Comparison of ENCODE assay signal across 13 cellular contexts in genomic region chr10:52965489-52965888, GRCh38.
DNase-seq lines count a peak whose midpoint lies in the region; ATAC-seq and TF ChIP-seq lines count a peak whose summit lies in the region.
"Had no signal": no experiment of that assay in that cellular context is flagged by ENCODE, and none has a peak within 500 bp of the region (broad histone marks: within the 10 kb centered on the region; RNA-seq: fewer than 3 reads in every experiment).

No MANE protein-coding gene starts in this region.

- POLR2A ChIA-PET in Caco-2 (lab: Charles Lee): no interaction called here
- POLR2A ChIA-PET in T-cell (lab: Charles Lee): no interaction called here

- H3K9me3 Mint-ChIP-seq in Caco-2 (ENCODE audit: unreplicated experiment) (peaks cover 20% of the 10 kb centered on the region), endodermal cell (peaks cover 8% of the 10 kb centered on the region), T-cell (peaks cover 3 to 7% (median 6%) of the 10 kb centered on the region in 3 donors)
- H3K9me3 Mint-ChIP-seq: activated naive CD4-positive, alpha-beta T cell treated with anti-CD3 and anti-CD28 coated beads, Interleukin-2, amount 50 U/mL, for 24 hours had no signal

- H3K27ac Mint-ChIP-seq in Caco-2 (ENCODE audit: unreplicated experiment) (peak overlapping the region; percentile 88), endodermal cell (no peak overlapping the region), T-cell (no peak overlapping the region)
- H3K27ac Mint-ChIP-seq: activated naive CD4-positive, alpha-beta T cell treated with anti-CD3 and anti-CD28 coated beads, Interleukin-2, amount 50 U/mL, for 24 hours had no signal

- H3K4me1 Mint-ChIP-seq in Caco-2 (ENCODE audit: low read depth, unreplicated experiment): peaks cover 58% of the 10 kb centered on the region
- peaks cover 25% of the 10 kb centered on the region for H3K4me1 Mint-ChIP-seq in endodermal cell
- no peaks in the 10 kb centered on the region for H3K4me1 Mint-ChIP-seq in T-cell
- H3K4me1 Mint-ChIP-seq: activated naive CD4-positive, alpha-beta T cell treated with anti-CD3 and anti-CD28 coated beads, Interleukin-2, amount 50 U/mL, for 24 hours had no signal

- peak; percentile 7 for ATAC-seq in GM21360 (IDR thresholded peaks at IDR 0.05; ENCODE audit: unreplicated experiment)
- ATAC-seq in HG03159 (IDR thresholded peaks at IDR 0.05; ENCODE audit: unreplicated experiment): peak; percentile 10
- no peak for ATAC-seq in T-cell (replicated peaks in 1 of 4)
- ATAC-seq: psoas muscle had no signal

- H3K27me3 ChIP-seq in Caco-2 (replicated peaks; ENCODE audit: control insufficient read depth, insufficient read depth, low read length): no peaks in the 10 kb centered on the region
- H3K27me3 ChIP-seq in endodermal cell (ENCODE audit: control insufficient read depth, insufficient read depth, low read length, poor library complexity, severe bottlenecking): no peaks in the 10 kb centered on the region
- H3K27me3 ChIP-seq: cardiac muscle cell had no signal

- peaks cover 70% of the 10 kb centered on the region for H3K4me1 ChIP-seq in Caco-2
- H3K4me1 ChIP-seq in endodermal cell (ENCODE audit: control insufficient read depth, insufficient read depth, low read length): peaks cover 12% of the 10 kb centered on the region
- H3K4me1 ChIP-seq: psoas muscle had no signal

- peak in 1 of 2 experiments; percentile 53 for DNase-seq in Caco-2
- no peak for DNase-seq in endodermal cell
- no peak for DNase-seq in T-cell
- no peak for DNase-seq in NCI-H1105 (lab: John Stamatoyannopoulos, UW)
- DNase-seq in activated CD8-positive, alpha-beta memory T cell treated with anti-CD3 and anti-CD28 coated beads for 24 hours: no peak
- no peak for DNase-seq in SIG-M5 (lab: John Stamatoyannopoulos, UW)
- DNase-seq: NK-92 treated with Interleukin-12 subunit alpha and Interleukin-12 subunit beta, amount 100 ng/mL, for 24 hours; psoas muscle had no signal

- TF ChIP-seq CTCF in Caco-2 (IDR thresholded peaks at IDR 0.05; ENCODE audit: insufficient read depth in 1 of 2, low read depth in 1 of 2, low read length in 1 of 2, severe bottlenecking in 1 of 2, unreplicated experiment in 1 of 2) (no peak), endodermal cell (conservative IDR thresholded peaks at IDR 0.05) (no peak)

- H3K9me3 ChIP-seq in Caco-2 (peaks cover 14% of the 10 kb centered on the region; the same call in 1 of the 2 replicates), endodermal cell (ENCODE audit: control insufficient read depth, low read length) (peaks cover 12% of the 10 kb centered on the region)
- H3K9me3 ChIP-seq: psoas muscle had no signal

- CTCF ChIA-PET in Caco-2 (lab: Charles Lee) (no interaction called here), T-cell (lab: Charles Lee) (no interaction called here)

- peak overlapping the region; percentile 10 for H3K27ac ChIP-seq in endodermal cell (ENCODE audit: low read depth, low read length)
- H3K27ac ChIP-seq: cardiac muscle cell, psoas muscle, SK-N-MC had no signal

- peak overlapping the region; percentile 44 for H3K4me3 Mint-ChIP-seq in Caco-2 (ENCODE audit: unreplicated experiment)
- no peak overlapping the region for H3K4me3 Mint-ChIP-seq in endodermal cell
- H3K4me3 Mint-ChIP-seq in T-cell: no peak overlapping the region
- H3K4me3 Mint-ChIP-seq: activated naive CD4-positive, alpha-beta T cell treated with anti-CD3 and anti-CD28 coated beads, Interleukin-2, amount 50 U/mL, for 24 hours had no signal

- H3K4me3 ChIP-seq in Caco-2 (ENCODE audit: low read depth, low read length) (no peak overlapping the region), endodermal cell (ENCODE audit: low read length) (peak overlapping the region; percentile 12)
- H3K4me3 ChIP-seq: cardiac muscle cell, psoas muscle, SK-N-MC had no signal

- peaks cover 15% of the 10 kb centered on the region for H3K36me3 Mint-ChIP-seq in Caco-2 (ENCODE audit: insufficient read depth, unreplicated experiment)
- H3K36me3 Mint-ChIP-seq in endodermal cell (ENCODE audit: low read depth): no peaks in the 10 kb centered on the region
- H3K36me3 Mint-ChIP-seq in T-cell: no peaks in the 10 kb centered on the region
- H3K36me3 Mint-ChIP-seq: activated naive CD4-positive, alpha-beta T cell treated with anti-CD3 and anti-CD28 coated beads, Interleukin-2, amount 50 U/mL, for 24 hours had no signal

- H3K9ac ChIP-seq in endodermal cell (ENCODE audit: extremely low read depth, low read length, poor library complexity, severe bottlenecking): no peak overlapping the region

- intact Hi-C loops in Caco-2 (cut with micrococcal nuclease; ENCODE audit: unreplicated experiment): loop anchor here (5.0 kb wide), 1 partner anchor 67 kb away; no protein-coding TSS in a partner anchor

- no peaks in the 10 kb centered on the region for H3K36me3 ChIP-seq in Caco-2 (ENCODE audit: control insufficient read depth, insufficient read depth, low read length)
- H3K36me3 ChIP-seq in endodermal cell (ENCODE audit: control insufficient read depth, insufficient read depth, low read length): no peaks in the 10 kb centered on the region
- H3K36me3 ChIP-seq: cardiac muscle cell had no signal

- no TSS peak for BruUV-seq in Caco-2 (replicated peaks; lab: Mats Ljungman, UMichigan)

- H3K27me3 Mint-ChIP-seq in Caco-2 (ENCODE audit: insufficient read depth, unreplicated experiment) (no peaks in the 10 kb centered on the region), endodermal cell (ENCODE audit: insufficient read depth) (no peaks in the 10 kb centered on the region), T-cell (no peaks in the 10 kb centered on the region)
- H3K27me3 Mint-ChIP-seq: activated naive CD4-positive, alpha-beta T cell treated with anti-CD3 and anti-CD28 coated beads, Interleukin-2, amount 50 U/mL, for 24 hours had no signal

- 82% methylated on average over 4 of the region's 4 CpGs; no CpG with 5 or more reads in 1 of the 2 experiments for WGBS in endodermal cell (ENCODE audit: insufficient coverage in 1 of 2, insufficient read length in 1 of 2), 2 experiments

Comparison
In these comparisons a context has a peak if more than half of its experiments do, and no peak if none do; other contexts are left out.
1. ATAC-seq: peak in GM21360 (single experiment) and HG03159 (single experiment); none in T-cell (0 of 4).